Comparison of ENCODE assay signal across 20 cellular contexts in the genomic region with DNA sequence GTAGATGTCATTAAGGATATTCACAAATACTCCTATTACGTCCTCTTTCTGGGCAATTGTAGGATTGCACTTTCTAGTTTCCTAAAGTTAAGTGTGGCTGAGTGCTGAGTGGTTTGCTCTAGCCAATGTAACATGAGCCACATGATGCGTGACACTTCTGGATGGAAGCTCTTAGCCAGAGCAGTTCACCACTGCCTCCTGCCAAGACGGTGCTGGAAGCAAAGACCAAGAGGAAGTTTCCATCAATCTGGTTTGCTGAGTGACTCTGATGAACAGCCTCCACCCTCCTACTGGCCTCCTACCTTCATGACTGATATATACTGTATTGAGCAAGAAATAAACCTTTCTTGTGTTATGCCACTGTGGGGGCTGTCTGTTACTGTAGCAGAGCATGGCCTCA.
DNase-seq lines count a peak whose midpoint lies in the region; ATAC-seq and TF ChIP-seq lines count a peak whose summit lies in the region.
"Had no signal": no experiment of that assay in that cellular context is flagged by ENCODE, and none has a peak within 500 bp of the region (broad histone marks: within the 10 kb centered on the region; RNA-seq: fewer than 3 reads in every experiment).

No MANE protein-coding gene starts in this region.

- no peak overlapping the region for H3K4me2 ChIP-seq in smooth muscle cell

- no peaks in the 10 kb centered on the region for H3K4me1 Mint-ChIP-seq in activated T-cell treated with anti-CD3 and anti-CD28 coated beads, Interleukin-2, amount 50 U/mL, for 4 hours (ENCODE audit: low read depth)
- H3K4me1 Mint-ChIP-seq: stimulated activated naive B cell treated with anti-CD40 and anti-IgM and Interleukin-4, amounts not matched to agents 10 μg/mL and 1 μg/mL and 100 μg/mL, for 72 hours had no signal

- no peaks in the 10 kb centered on the region for H3K36me3 ChIP-seq in smooth muscle cell (ENCODE audit: low read depth)
- H3K36me3 ChIP-seq: adrenal gland, esophagus squamous epithelium, upper lobe of left lung had no signal

- H3K79me2 ChIP-seq in smooth muscle cell (ENCODE audit: low read depth) = no peaks in the 10 kb centered on the region

- H3K27me3 Mint-ChIP-seq in activated T-cell treated with anti-CD3 and anti-CD28 coated beads, Interleukin-2, amount 50 U/mL, for 4 hours (ENCODE audit: low read depth) = peaks cover 2% of the 10 kb centered on the region

- H3K9me3 ChIP-seq in smooth muscle cell (replicated peaks; ENCODE audit: low read depth) = no peaks in the 10 kb centered on the region
- H3K9me3 ChIP-seq: adrenal gland, esophagus squamous epithelium, upper lobe of left lung had no signal

- no peak overlapping the region for H3K4me3 Mint-ChIP-seq in activated T-cell treated with anti-CD3 and anti-CD28 coated beads, Interleukin-2, amount 50 U/mL, for 4 hours
- H3K4me3 Mint-ChIP-seq: activated T-helper 1 cell treated with anti-CD3 and anti-CD28 coated beads, Interleukin-12 subunit alpha, Interleukin-12 subunit beta, Interleukin-2, Interleukin-4 antibody, amounts not matched to agents 30 ng/mL and 10 ng/mL and 1 ng/mL, durations not matched to agents 14 hours and 24 hours and 36 hours; stimulated activated naive B cell treated with anti-CD40 and anti-IgM and Interleukin-4, amounts not matched to agents 10 μg/mL and 1 μg/mL and 100 μg/mL, for 72 hours had no signal

- H3K4me1 ChIP-seq in smooth muscle cell (ENCODE audit: low read depth) = no peaks in the 10 kb centered on the region
- H3K4me1 ChIP-seq: adrenal gland, esophagus squamous epithelium, upper lobe of left lung had no signal

- no peaks in the 10 kb centered on the region for H3K36me3 Mint-ChIP-seq in activated T-cell treated with anti-CD3 and anti-CD28 coated beads, Interleukin-2, amount 50 U/mL, for 4 hours (ENCODE audit: insufficient read depth)
- H3K36me3 Mint-ChIP-seq: stimulated activated naive B cell treated with anti-CD40 and anti-IgM and Interleukin-4, amounts not matched to agents 10 μg/mL and 1 μg/mL and 100 μg/mL, for 72 hours had no signal

- no peaks in the 10 kb centered on the region for H3K9me3 Mint-ChIP-seq in activated T-cell treated with anti-CD3 and anti-CD28 coated beads, Interleukin-2, amount 50 U/mL, for 4 hours
- H3K9me3 Mint-ChIP-seq: activated T-helper 1 cell treated with anti-CD3 and anti-CD28 coated beads, Interleukin-12 subunit alpha, Interleukin-12 subunit beta, Interleukin-2, Interleukin-4 antibody, amounts not matched to agents 30 ng/mL and 10 ng/mL and 1 ng/mL, durations not matched to agents 14 hours and 24 hours and 36 hours; stimulated activated naive B cell treated with anti-CD40 and anti-IgM and Interleukin-4, amounts not matched to agents 10 μg/mL and 1 μg/mL and 100 μg/mL, for 72 hours had no signal

- no peak overlapping the region for H3K9ac ChIP-seq in smooth muscle cell (ENCODE audit: low read depth)

- H4K20me1 ChIP-seq in smooth muscle cell (ENCODE audit: low read depth) = no peaks in the 10 kb centered on the region

- H3K27me3 ChIP-seq in smooth muscle cell (ENCODE audit: low read depth) = no peaks in the 10 kb centered on the region
- H3K27me3 ChIP-seq: adrenal gland, upper lobe of left lung had no signal

- in situ Hi-C loops in astrocyte of the spinal cord (cut with HindIII; ENCODE audit: low sequenced_read_pairs) = loop anchor here (5.0 kb wide), 1 partner anchor 38 kb away; no protein-coding TSS in a partner anchor

- DNase-seq in AG09309 (ENCODE audit: low read depth) = peak; percentile 16
- peak; percentile 51 for DNase-seq in M059J (ENCODE audit: low read depth)
- DNase-seq in astrocyte of the spinal cord (ENCODE audit: low read depth, low spot score) = peak; percentile 57
- DNase-seq in myocyte (ENCODE audit: low read depth) = peak; percentile 24
- no peak for DNase-seq in NAMALWA (ENCODE audit: low spot score)
- no peak for DNase-seq in activated T-cell treated with anti-CD3 and anti-CD28 coated beads, Interleukin-2, amount 50 U/mL, for 4 hours
- no peak for DNase-seq in smooth muscle cell (lab: John Stamatoyannopoulos, UW; ENCODE audit: unreplicated experiment)
- no peak for DNase-seq in NCI-H2196 treated with DMSO at 0.1 percent for 48 hours (lab: John Stamatoyannopoulos, UW; ENCODE audit: unreplicated experiment)
- DNase-seq: activated CD4-positive, alpha-beta T cell treated with anti-CD3 and anti-CD28 coated beads for 1 hour; adrenal gland; COR-L47; effector CD4-positive, alpha-beta T cell; esophagus squamous epithelium; H7; MV-4-11; NCI-H2081; NCI-H82; stimulated activated naive B cell treated with anti-CD40 and anti-IgM and Interleukin-4, amounts not matched to agents 10 μg/mL and 1 μg/mL and 100 μg/mL, for 72 hours; upper lobe of left lung had no signal

- 83% methylated on average over 3 of the region's 3 CpGs for WGBS in smooth muscle cell (ENCODE audit: low lambda C conversion rate)

- H3K27ac ChIP-seq in smooth muscle cell (ENCODE audit: low read depth) = no peak overlapping the region
- H3K27ac ChIP-seq: adrenal gland, esophagus squamous epithelium, upper lobe of left lung had no signal

- TF ChIP-seq CTCF in AG09309 (IDR thresholded peaks at IDR 0.05; ENCODE audit: control insufficient read depth, insufficient read depth, low read depth, low read length, missing control alignments) = no peak
- TF ChIP-seq CTCF in astrocyte of the spinal cord (IDR thresholded peaks at IDR 0.05; ENCODE audit: low read depth, low read length) = no peak
- no peak for TF ChIP-seq CTCF in smooth muscle cell (IDR thresholded peaks at IDR 0.05; ENCODE audit: borderline replicate concordance, insufficient read depth, poor library complexity, severe bottlenecking)

- no peak overlapping the region for H2AFZ ChIP-seq in smooth muscle cell (ENCODE audit: low read depth)

- no peak for ATAC-seq in activated T-cell treated with anti-CD3 and anti-CD28 coated beads, Interleukin-2, amount 50 U/mL, for 4 hours
- ATAC-seq: stimulated activated naive B cell treated with anti-CD40 and anti-IgM and Interleukin-4, amounts not matched to agents 10 μg/mL and 1 μg/mL and 100 μg/mL, for 72 hours had no signal

- H3K4me3 ChIP-seq in AG09309 (ENCODE audit: control insufficient read depth, low read depth, low read length) = no peak overlapping the region
- H3K4me3 ChIP-seq in astrocyte of the spinal cord (ENCODE audit: low read depth, low read length) = no peak overlapping the region
- no peak overlapping the region for H3K4me3 ChIP-seq in smooth muscle cell
- H3K4me3 ChIP-seq: adrenal gland, esophagus squamous epithelium, upper lobe of left lung had no signal

- peaks cover 18% of the 10 kb centered on the region for H3F3A ChIP-seq in smooth muscle cell (ENCODE audit: low read depth)

Comparison
In these comparisons a context has a peak if more than half of its experiments do, and no peak if none do; other contexts are left out.
1. DNase-seq: peak in AG09309 (single experiment), M059J (single experiment), astrocyte of the spinal cord (single experiment) and myocyte (single experiment); none in NAMALWA (single experiment), activated T-cell treated with anti-CD3 and anti-CD28 coated beads, Interleukin-2, amount 50 U/mL, for 4 hours (single experiment), smooth muscle cell (single experiment) and NCI-H2196 treated with DMSO at 0.1 percent for 48 hours (single experiment).